2 cellular contexts compared by ENCODE assay signal in the genomic region with DNA sequence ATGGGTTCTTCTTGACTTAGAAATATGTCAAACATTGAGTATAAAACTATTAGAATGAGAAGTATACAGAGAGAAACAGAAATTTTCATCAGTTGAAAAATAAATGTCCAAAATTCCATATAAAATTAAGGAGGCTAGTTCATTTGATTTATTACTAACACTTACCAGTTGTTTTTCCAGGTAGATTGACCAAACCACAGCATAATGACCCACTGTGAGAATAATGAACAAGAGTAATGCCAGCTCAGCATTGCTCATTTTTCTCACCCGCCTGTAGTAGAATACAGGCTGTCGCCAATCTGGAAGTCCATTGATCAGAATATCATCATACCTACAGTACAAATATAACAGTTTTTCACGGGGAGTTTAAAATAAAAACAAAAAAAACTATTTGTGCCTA.
A peak's percentile ranks its signal among the peaks of the same experiment; 100 is the strongest.
TF ChIP-seq lines count a peak whose summit lies in the region.

No MANE protein-coding gene starts in this region.

TF ChIP-seq in HEK293, 187 proteins besides CTCF, POLR2A, EP300 and RAD21 (continued from another document and continues in another):
- TF ChIP-seq, protein P1, sequence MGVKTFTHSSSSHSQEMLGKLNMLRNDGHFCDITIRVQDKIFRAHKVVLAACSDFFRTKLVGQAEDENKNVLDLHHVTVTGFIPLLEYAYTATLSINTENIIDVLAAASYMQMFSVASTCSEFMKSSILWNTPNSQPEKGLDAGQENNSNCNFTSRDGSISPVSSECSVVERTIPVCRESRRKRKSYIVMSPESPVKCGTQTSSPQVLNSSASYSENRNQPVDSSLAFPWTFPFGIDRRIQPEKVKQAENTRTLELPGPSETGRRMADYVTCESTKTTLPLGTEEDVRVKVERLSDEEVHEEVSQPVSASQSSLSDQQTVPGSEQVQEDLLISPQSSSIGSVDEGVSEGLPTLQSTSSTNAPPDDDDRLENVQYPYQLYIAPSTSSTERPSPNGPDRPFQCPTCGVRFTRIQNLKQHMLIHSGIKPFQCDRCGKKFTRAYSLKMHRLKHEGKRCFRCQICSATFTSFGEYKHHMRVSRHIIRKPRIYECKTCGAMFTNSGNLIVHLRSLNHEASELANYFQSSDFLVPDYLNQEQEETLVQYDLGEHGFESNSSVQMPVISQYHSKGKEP (tag by site-specific recombination; IDR thresholded peaks at IDR 0.05), result no peak
- TF ChIP-seq, protein P2, sequence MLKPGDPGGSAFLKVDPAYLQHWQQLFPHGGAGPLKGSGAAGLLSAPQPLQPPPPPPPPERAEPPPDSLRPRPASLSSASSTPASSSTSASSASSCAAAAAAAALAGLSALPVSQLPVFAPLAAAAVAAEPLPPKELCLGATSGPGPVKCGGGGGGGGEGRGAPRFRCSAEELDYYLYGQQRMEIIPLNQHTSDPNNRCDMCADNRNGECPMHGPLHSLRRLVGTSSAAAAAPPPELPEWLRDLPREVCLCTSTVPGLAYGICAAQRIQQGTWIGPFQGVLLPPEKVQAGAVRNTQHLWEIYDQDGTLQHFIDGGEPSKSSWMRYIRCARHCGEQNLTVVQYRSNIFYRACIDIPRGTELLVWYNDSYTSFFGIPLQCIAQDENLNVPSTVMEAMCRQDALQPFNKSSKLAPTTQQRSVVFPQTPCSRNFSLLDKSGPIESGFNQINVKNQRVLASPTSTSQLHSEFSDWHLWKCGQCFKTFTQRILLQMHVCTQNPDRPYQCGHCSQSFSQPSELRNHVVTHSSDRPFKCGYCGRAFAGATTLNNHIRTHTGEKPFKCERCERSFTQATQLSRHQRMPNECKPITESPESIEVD (tag by site-specific recombination; IDR thresholded peaks at IDR 0.05), result peak; percentile 73
- TF ChIP-seq ZBTB21 (tag by site-specific recombination; IDR thresholded peaks at IDR 0.05) (no peak), ZNF266 (tag by site-specific recombination; IDR thresholded peaks at IDR 0.05; ENCODE audit: low read depth) (0 out of 2 replicates have a peak, but pooled peaks have one; percentile 8), KLF10 (tag by site-specific recombination; IDR thresholded peaks at IDR 0.05) (no peak), ZNF843 (tag by site-specific recombination; IDR thresholded peaks at IDR 0.05) (0 out of 2 replicates have a peak, but pooled peaks have one; percentile 22), FEZF1 (tag by site-specific recombination; IDR thresholded peaks at IDR 0.05) (peak; percentile 92), ZNF558 (tag by site-specific recombination; IDR thresholded peaks at IDR 0.05) (no peak), ZNF211 (tag by site-specific recombination; IDR thresholded peaks at IDR 0.05; ENCODE audit: low read depth) (no peak), TRIM28 (IDR thresholded peaks at IDR 0.05; ENCODE audit: borderline replicate concordance, low read length) (no peak), IKZF3 (tag by site-specific recombination; IDR thresholded peaks at IDR 0.05) (peak; percentile 70), ZNF302 (tag by site-specific recombination; IDR thresholded peaks at IDR 0.05; ENCODE audit: low read depth) (no peak), MYNN (tag by site-specific recombination; IDR thresholded peaks at IDR 0.05; ENCODE audit: borderline replicate concordance) (no peak), ZNF510 (tag by site-specific recombination; IDR thresholded peaks at IDR 0.05; ENCODE audit: insufficient replicate concordance) (no peak), WT1 (tag by site-specific recombination; IDR thresholded peaks at IDR 0.05) (0 out of 2 replicates have a peak, but pooled peaks have one; percentile 23)
- TF ChIP-seq, protein P3, sequence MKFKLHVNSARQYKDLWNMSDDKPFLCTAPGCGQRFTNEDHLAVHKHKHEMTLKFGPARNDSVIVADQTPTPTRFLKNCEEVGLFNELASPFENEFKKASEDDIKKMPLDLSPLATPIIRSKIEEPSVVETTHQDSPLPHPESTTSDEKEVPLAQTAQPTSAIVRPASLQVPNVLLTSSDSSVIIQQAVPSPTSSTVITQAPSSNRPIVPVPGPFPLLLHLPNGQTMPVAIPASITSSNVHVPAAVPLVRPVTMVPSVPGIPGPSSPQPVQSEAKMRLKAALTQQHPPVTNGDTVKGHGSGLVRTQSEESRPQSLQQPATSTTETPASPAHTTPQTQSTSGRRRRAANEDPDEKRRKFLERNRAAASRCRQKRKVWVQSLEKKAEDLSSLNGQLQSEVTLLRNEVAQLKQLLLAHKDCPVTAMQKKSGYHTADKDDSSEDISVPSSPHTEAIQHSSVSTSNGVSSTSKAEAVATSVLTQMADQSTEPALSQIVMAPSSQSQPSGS (tag by site-specific recombination; IDR thresholded peaks at IDR 0.05; ENCODE audit: low read depth), result no peak
- TF ChIP-seq, protein P4, sequence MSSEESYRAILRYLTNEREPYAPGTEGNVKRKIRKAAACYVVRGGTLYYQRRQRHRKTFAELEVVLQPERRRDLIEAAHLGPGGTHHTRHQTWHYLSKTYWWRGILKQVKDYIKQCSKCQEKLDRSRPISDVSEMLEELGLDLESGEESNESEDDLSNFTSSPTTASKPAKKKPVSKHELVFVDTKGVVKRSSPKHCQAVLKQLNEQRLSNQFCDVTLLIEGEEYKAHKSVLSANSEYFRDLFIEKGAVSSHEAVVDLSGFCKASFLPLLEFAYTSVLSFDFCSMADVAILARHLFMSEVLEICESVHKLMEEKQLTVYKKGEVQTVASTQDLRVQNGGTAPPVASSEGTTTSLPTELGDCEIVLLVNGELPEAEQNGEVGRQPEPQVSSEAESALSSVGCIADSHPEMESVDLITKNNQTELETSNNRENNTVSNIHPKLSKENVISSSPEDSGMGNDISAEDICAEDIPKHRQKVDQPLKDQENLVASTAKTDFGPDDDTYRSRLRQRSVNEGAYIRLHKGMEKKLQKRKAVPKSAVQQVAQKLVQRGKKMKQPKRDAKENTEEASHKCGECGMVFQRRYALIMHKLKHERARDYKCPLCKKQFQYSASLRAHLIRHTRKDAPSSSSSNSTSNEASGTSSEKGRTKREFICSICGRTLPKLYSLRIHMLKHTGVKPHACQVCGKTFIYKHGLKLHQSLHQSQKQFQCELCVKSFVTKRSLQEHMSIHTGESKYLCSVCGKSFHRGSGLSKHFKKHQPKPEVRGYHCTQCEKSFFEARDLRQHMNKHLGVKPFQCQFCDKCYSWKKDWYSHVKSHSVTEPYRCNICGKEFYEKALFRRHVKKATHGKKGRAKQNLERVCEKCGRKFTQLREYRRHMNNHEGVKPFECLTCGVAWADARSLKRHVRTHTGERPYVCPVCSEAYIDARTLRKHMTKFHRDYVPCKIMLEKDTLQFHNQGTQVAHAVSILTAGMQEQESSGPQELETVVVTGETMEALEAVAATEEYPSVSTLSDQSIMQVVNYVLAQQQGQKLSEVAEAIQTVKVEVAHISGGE (tag by site-specific recombination; conservative IDR thresholded peaks at IDR 0.05; ENCODE audit: low read depth), result no peak
- TF ChIP-seq, protein P5, sequence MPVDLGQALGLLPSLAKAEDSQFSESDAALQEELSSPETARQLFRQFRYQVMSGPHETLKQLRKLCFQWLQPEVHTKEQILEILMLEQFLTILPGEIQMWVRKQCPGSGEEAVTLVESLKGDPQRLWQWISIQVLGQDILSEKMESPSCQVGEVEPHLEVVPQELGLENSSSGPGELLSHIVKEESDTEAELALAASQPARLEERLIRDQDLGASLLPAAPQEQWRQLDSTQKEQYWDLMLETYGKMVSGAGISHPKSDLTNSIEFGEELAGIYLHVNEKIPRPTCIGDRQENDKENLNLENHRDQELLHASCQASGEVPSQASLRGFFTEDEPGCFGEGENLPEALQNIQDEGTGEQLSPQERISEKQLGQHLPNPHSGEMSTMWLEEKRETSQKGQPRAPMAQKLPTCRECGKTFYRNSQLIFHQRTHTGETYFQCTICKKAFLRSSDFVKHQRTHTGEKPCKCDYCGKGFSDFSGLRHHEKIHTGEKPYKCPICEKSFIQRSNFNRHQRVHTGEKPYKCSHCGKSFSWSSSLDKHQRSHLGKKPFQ (tag by site-specific recombination; IDR thresholded peaks at IDR 0.05), result no peak

TF ChIP-seq in K562, 482 proteins besides CTCF, POLR2A, EP300 and RAD21 (continued from another document and continues in another):
- TF ChIP-seq, protein P6, sequence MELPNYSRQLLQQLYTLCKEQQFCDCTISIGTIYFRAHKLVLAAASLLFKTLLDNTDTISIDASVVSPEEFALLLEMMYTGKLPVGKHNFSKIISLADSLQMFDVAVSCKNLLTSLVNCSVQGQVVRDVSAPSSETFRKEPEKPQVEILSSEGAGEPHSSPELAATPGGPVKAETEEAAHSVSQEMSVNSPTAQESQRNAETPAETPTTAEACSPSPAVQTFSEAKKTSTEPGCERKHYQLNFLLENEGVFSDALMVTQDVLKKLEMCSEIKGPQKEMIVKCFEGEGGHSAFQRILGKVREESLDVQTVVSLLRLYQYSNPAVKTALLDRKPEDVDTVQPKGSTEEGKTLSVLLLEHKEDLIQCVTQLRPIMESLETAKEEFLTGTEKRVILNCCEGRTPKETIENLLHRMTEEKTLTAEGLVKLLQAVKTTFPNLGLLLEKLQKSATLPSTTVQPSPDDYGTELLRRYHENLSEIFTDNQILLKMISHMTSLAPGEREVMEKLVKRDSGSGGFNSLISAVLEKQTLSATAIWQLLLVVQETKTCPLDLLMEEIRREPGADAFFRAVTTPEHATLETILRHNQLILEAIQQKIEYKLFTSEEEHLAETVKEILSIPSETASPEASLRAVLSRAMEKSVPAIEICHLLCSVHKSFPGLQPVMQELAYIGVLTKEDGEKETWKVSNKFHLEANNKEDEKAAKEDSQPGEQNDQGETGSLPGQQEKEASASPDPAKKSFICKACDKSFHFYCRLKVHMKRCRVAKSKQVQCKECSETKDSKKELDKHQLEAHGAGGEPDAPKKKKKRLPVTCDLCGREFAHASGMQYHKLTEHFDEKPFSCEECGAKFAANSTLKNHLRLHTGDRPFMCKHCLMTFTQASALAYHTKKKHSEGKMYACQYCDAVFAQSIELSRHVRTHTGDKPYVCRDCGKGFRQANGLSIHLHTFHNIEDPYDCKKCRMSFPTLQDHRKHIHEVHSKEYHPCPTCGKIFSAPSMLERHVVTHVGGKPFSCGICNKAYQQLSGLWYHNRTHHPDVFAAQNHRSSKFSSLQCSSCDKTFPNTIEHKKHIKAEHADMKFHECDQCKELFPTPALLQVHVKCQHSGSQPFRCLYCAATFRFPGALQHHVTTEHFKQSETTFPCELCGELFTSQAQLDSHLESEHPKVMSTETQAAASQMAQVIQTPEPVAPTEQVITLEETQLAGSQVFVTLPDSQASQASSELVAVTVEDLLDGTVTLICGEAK (IDR thresholded peaks at IDR 0.05), result no peak
- TF ChIP-seq, protein P6 (CRISPR knock-in tag; IDR thresholded peaks at IDR 0.05), result no peak
- TF ChIP-seq ZNF324 (CRISPR knock-in tag; IDR thresholded peaks at IDR 0.05) (no peak), MCM7 (IDR thresholded peaks at IDR 0.05) (no peak), NBN (IDR thresholded peaks at IDR 0.05; ENCODE audit: low read depth) (no peak), CBFB (CRISPR knock-in tag; IDR thresholded peaks at IDR 0.05) (no peak), NR2C1 (IDR thresholded peaks at IDR 0.05) (no peak), NR2C1 (tag; IDR thresholded peaks at IDR 0.05) (no peak), CCNT2 (IDR thresholded peaks at IDR 0.05; ENCODE audit: borderline replicate concordance, extremely low read depth, insufficient read length, low read depth, low read length) (no peak), TAF1 (IDR thresholded peaks at IDR 0.05; ENCODE audit: control insufficient read depth, extremely low read depth, insufficient read depth, low read length, severe bottlenecking) (no peak), MAFF (IDR thresholded peaks at IDR 0.05; ENCODE audit: low read length) (peak; percentile 1; the same call in 1 of the 2 replicates)
- TF ChIP-seq, protein P7, sequence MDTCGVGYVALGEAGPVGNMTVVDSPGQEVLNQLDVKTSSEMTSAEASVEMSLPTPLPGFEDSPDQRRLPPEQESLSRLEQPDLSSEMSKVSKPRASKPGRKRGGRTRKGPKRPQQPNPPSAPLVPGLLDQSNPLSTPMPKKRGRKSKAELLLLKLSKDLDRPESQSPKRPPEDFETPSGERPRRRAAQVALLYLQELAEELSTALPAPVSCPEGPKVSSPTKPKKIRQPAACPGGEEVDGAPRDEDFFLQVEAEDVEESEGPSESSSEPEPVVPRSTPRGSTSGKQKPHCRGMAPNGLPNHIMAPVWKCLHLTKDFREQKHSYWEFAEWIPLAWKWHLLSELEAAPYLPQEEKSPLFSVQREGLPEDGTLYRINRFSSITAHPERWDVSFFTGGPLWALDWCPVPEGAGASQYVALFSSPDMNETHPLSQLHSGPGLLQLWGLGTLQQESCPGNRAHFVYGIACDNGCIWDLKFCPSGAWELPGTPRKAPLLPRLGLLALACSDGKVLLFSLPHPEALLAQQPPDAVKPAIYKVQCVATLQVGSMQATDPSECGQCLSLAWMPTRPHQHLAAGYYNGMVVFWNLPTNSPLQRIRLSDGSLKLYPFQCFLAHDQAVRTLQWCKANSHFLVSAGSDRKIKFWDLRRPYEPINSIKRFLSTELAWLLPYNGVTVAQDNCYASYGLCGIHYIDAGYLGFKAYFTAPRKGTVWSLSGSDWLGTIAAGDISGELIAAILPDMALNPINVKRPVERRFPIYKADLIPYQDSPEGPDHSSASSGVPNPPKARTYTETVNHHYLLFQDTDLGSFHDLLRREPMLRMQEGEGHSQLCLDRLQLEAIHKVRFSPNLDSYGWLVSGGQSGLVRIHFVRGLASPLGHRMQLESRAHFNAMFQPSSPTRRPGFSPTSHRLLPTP (IDR thresholded peaks at IDR 0.05; ENCODE audit: borderline replicate concordance, extremely low read depth, insufficient read length), result no peak
- TF ChIP-seq, protein P8, sequence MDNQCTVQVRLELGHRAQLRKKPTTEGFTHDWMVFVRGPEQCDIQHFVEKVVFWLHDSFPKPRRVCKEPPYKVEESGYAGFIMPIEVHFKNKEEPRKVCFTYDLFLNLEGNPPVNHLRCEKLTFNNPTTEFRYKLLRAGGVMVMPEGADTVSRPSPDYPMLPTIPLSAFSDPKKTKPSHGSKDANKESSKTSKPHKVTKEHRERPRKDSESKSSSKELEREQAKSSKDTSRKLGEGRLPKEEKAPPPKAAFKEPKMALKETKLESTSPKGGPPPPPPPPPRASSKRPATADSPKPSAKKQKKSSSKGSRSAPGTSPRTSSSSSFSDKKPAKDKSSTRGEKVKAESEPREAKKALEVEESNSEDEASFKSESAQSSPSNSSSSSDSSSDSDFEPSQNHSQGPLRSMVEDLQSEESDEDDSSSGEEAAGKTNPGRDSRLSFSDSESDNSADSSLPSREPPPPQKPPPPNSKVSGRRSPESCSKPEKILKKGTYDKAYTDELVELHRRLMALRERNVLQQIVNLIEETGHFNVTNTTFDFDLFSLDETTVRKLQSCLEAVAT (IDR thresholded peaks at IDR 0.05), result no peak
